19 cellular contexts compared by ENCODE assay signal in the genomic region with DNA sequence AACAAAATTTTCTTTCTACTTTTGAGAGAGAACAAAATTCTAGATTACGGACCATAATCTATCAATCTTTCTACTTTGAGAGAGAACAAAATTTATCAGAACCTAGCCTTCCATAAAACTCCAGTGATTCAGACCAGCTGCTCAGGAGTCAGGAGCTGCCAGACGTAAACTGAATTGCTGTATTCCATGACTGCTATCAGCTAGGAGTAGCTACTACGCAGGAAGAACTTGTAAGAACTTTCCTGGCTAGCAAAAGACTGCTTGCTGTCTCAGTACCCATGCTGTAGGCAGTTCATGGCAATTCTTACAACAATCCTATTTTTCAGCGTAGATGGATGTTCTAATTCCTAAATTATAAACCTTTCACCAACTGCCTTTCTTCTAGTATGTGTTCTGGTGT.
DNase-seq lines count a peak whose midpoint lies in the region; ATAC-seq and TF ChIP-seq lines count a peak whose summit lies in the region.
"Had no signal": no experiment of that assay in that cellular context is flagged by ENCODE, and none has a peak within 500 bp of the region (broad histone marks: within the 10 kb centered on the region; RNA-seq: fewer than 3 reads in every experiment).

No MANE protein-coding gene starts in this region.

- H3K36me3 ChIP-seq in right atrium auricular region (no peaks in the 10 kb centered on the region), left ventricle myocardium inferior (no peaks in the 10 kb centered on the region), psoas muscle (ENCODE audit: insufficient read depth in 1 of 2, low read depth in 1 of 2) (no peaks in the 10 kb centered on the region)
- H3K36me3 ChIP-seq: Peyer's patch had no signal

- H3K9me3 ChIP-seq in right atrium auricular region (no peaks in the 10 kb centered on the region), left ventricle myocardium inferior (replicated peaks) (no peaks in the 10 kb centered on the region), psoas muscle (no peaks in the 10 kb centered on the region)
- H3K9me3 ChIP-seq: Peyer's patch had no signal

- DNase-seq in Right ventricle myocardium superior (no peak), right atrium auricular region (ENCODE audit: low spot score) (no peak), left ventricle myocardium inferior (no peak), psoas muscle (no peak), UCSD-AML1 (lab: John Stamatoyannopoulos, UW; ENCODE audit: unreplicated experiment) (no peak), DMS114 treated with DMSO at 0.1 percent for 48 hours (lab: John Stamatoyannopoulos, UW; ENCODE audit: unreplicated experiment) (no peak)
- DNase-seq: AML-193; C1 segment of cervical spinal cord; CD8-positive, alpha-beta T cell; Karpas-422; MV-4-11; NCI-H1105 treated with DMSO at 0.1 percent for 48 hours; NCI-H2029 treated with DMSO at 0.1 percent for 48 hours; NCI-H226; NCI-H524; NCI-H774; Peyer's patch had no signal

- intact Hi-C loops in Right ventricle myocardium superior (cut with DNase I), result no loop called here
- intact Hi-C loops in left ventricle myocardium inferior (cut with micrococcal nuclease), result no loop called here
- intact Hi-C loops in psoas muscle (cut with DNase I), result no loop called here

- peak; percentile 63 for ATAC-seq in Right ventricle myocardium superior (ENCODE audit: poor library complexity)
- peak in 3 of 4 donors; percentile 37 to 55 (median 53) for ATAC-seq in psoas muscle
- ATAC-seq in GM21717 (IDR thresholded peaks at IDR 0.05; ENCODE audit: unreplicated experiment), result no peak
- ATAC-seq in GM18498 (IDR thresholded peaks at IDR 0.05; ENCODE audit: unreplicated experiment), result no peak
- ATAC-seq: CD8-positive, alpha-beta T cell had no signal

- H3K27me3 ChIP-seq in right atrium auricular region (no peaks in the 10 kb centered on the region), left ventricle myocardium inferior (ENCODE audit: low read depth) (no peaks in the 10 kb centered on the region), psoas muscle (ENCODE audit: insufficient read depth in 3 of 3, low read length in 2 of 3) (no peaks in the 10 kb centered on the region)
- H3K27me3 ChIP-seq: Peyer's patch had no signal

- TF ChIP-seq CTCF in right atrium auricular region (IDR thresholded peaks at IDR 0.05) (no peak), left ventricle myocardium inferior (IDR thresholded peaks at IDR 0.05; ENCODE audit: borderline replicate concordance) (no peak), psoas muscle (IDR thresholded peaks at IDR 0.05) (no peak)

- H3K27ac ChIP-seq in right atrium auricular region (no peak overlapping the region), left ventricle myocardium inferior (replicated peaks) (peak overlapping the region; percentile 25), psoas muscle (peak overlapping the region; percentile 60)
- H3K27ac ChIP-seq: Peyer's patch had no signal

- WGBS in psoas muscle, 3 donors, result 68 to 89% (median 69%) methylated on average over 4 of the region's 4 CpGs

- H3K4me3 ChIP-seq in right atrium auricular region, result no peak overlapping the region
- H3K4me3 ChIP-seq in left ventricle myocardium inferior, result no peak overlapping the region
- H3K4me3 ChIP-seq in psoas muscle, result no peak overlapping the region
- H3K4me3 ChIP-seq: Peyer's patch had no signal

- H3K4me1 ChIP-seq in right atrium auricular region (peaks cover 0 to 8% of the 10 kb centered on the region in 2 donors), left ventricle myocardium inferior (peaks cover 79% of the 10 kb centered on the region), psoas muscle (peaks cover 57% of the 10 kb centered on the region)
- H3K4me1 ChIP-seq: Peyer's patch had no signal

Comparison
In these comparisons a context has a peak if more than half of its experiments do, and no peak if none do; other contexts are left out.
1. H3K27ac ChIP-seq: peak in left ventricle myocardium inferior (single experiment) and psoas muscle (single experiment); none in right atrium auricular region (0 of 2).
2. ATAC-seq: peak in Right ventricle myocardium superior (single experiment) and psoas muscle (3 of 4); none in GM21717 (single experiment) and GM18498 (single experiment).